In genomic region chr1:225772323-225772768, GRCh38 we compare ENCODE assay signal across 8 cellular contexts. TPM values are rescaled to one million over a fixed set of nuclear protein-coding genes. Genes with fewer than 3 reads are reported as not detected.
DNase-seq lines count a peak whose midpoint lies in the region; ATAC-seq lines count a peak whose summit lies in the region.
"Had no signal": no experiment of that assay in that cellular context is flagged by ENCODE, and none has a peak within 500 bp of the region (broad histone marks: within the 10 kb centered on the region; RNA-seq: fewer than 3 reads in every experiment).

No MANE protein-coding gene starts in this region.

- no peak overlapping the region for H3K9ac ChIP-seq in neuronal stem cell (ENCODE audit: low read depth, low read length, poor library complexity)

- peak; percentile 33 for DNase-seq in GF-D8 (lab: John Stamatoyannopoulos, UW)
- DNase-seq in NCI-H2196 treated with DMSO at 0.1 percent for 48 hours (lab: John Stamatoyannopoulos, UW; ENCODE audit: unreplicated experiment), result peak; percentile 91
- peak; percentile 69 for DNase-seq in activated CD4-positive, alpha-beta T cell treated with anti-CD3 and anti-CD28 coated beads, Interleukin-2, amount 10 ng/mL, durations not matched to agents 24 days and 14 days
- peak; percentile 87 for DNase-seq in globus pallidus (ENCODE audit: low spot score)
- DNase-seq in neuronal stem cell (ENCODE audit: low spot score), result peak; percentile 82

- peak overlapping the region; percentile 65 for H2AFZ ChIP-seq in neuronal stem cell (ENCODE audit: low read length)

- H2BK12ac ChIP-seq in neuronal stem cell (ENCODE audit: low read length), result no peak overlapping the region

- H3K4me2 ChIP-seq in neuronal stem cell (ENCODE audit: insufficient read depth, low read length, poor library complexity, severe bottlenecking), result no peak overlapping the region

- no peak overlapping the region for H3K23ac ChIP-seq in neuronal stem cell (ENCODE audit: low read depth, low read length, poor library complexity)

- no peak overlapping the region for H4K8ac ChIP-seq in neuronal stem cell (ENCODE audit: low read depth, low read length)

- H3K4me1 Mint-ChIP-seq in activated CD4-positive, alpha-beta T cell treated with anti-CD3 and anti-CD28 coated beads, Interleukin-2, amount 10 ng/mL, durations not matched to agents 24 days and 14 days, result peaks cover 2% of the 10 kb centered on the region

- no peak overlapping the region for H3K18ac ChIP-seq in neuronal stem cell (ENCODE audit: low read length)

- H2BK15ac ChIP-seq in neuronal stem cell (ENCODE audit: low read length), result no peak overlapping the region

- no peak overlapping the region for H2BK5ac ChIP-seq in neuronal stem cell (ENCODE audit: low read length)

- H2AK5ac ChIP-seq in neuronal stem cell (ENCODE audit: low read depth, low read length), result no peak overlapping the region

- no CpG with 5 or more reads among the region's 5 CpGs for WGBS in neuronal stem cell (ENCODE audit: extremely low coverage in 2 of 2, insufficient read length in 2 of 2, insufficient replicate concordance in 1 of 2), 2 donors

- no peak overlapping the region for H3K14ac ChIP-seq in neuronal stem cell (ENCODE audit: low read length)

- no peaks in the 10 kb centered on the region for H3K27me3 ChIP-seq in neuronal stem cell (ENCODE audit: control insufficient read depth in 3 of 3, insufficient read depth in 3 of 3, low read depth in 1 of 3, low read length in 3 of 3)

- H2BK120ac ChIP-seq in neuronal stem cell (ENCODE audit: low read depth, low read length), result no peak overlapping the region

- H3K79me1 ChIP-seq in neuronal stem cell (ENCODE audit: low read depth, low read length), result no peaks in the 10 kb centered on the region

- peaks cover 25 to 39% of the 10 kb centered on the region in 2 donors for H3K4me1 ChIP-seq in neuronal stem cell (ENCODE audit: control insufficient read depth in 2 of 2, insufficient read depth in 1 of 2, low read depth in 1 of 2, low read length in 2 of 2)

- H3K4me3 ChIP-seq in neuronal stem cell (ENCODE audit: low read length in 2 of 2), result no peak overlapping the region

- intact Hi-C loops in activated CD4-positive, alpha-beta T cell treated with anti-CD3 and anti-CD28 coated beads, Interleukin-2, amount 10 ng/mL, durations not matched to agents 24 days and 14 days (cut with micrococcal nuclease), result no loop called here

- no peaks in the 10 kb centered on the region for H3K27me3 Mint-ChIP-seq in activated CD4-positive, alpha-beta T cell treated with anti-CD3 and anti-CD28 coated beads, Interleukin-2, amount 10 ng/mL, durations not matched to agents 24 days and 14 days

- no peaks in the 10 kb centered on the region for H3K36me3 Mint-ChIP-seq in activated CD4-positive, alpha-beta T cell treated with anti-CD3 and anti-CD28 coated beads, Interleukin-2, amount 10 ng/mL, durations not matched to agents 24 days and 14 days (ENCODE audit: low read depth)

- ATAC-seq in HG02852 (IDR thresholded peaks at IDR 0.05; ENCODE audit: unreplicated experiment) (peak; percentile 58), GM19397 (IDR thresholded peaks at IDR 0.05; ENCODE audit: unreplicated experiment) (no peak)

- H3K4ac ChIP-seq in neuronal stem cell (ENCODE audit: low read length), result no peak overlapping the region

- no peaks in the 10 kb centered on the region for H3K36me3 ChIP-seq in neuronal stem cell (replicated peaks in 1 of 2; ENCODE audit: control insufficient read depth in 2 of 2, insufficient read depth in 2 of 2, low read length in 2 of 2)

- H3K9me3 ChIP-seq in neuronal stem cell (replicated peaks in 1 of 2; ENCODE audit: control insufficient read depth in 2 of 2, insufficient read depth in 1 of 2, low read depth in 1 of 2, low read length in 2 of 2), result no peaks in the 10 kb centered on the region

- no peak overlapping the region for H3K27ac Mint-ChIP-seq in activated CD4-positive, alpha-beta T cell treated with anti-CD3 and anti-CD28 coated beads, Interleukin-2, amount 10 ng/mL, durations not matched to agents 24 days and 14 days
- H3K27ac Mint-ChIP-seq: dendritic cell treated with granulocyte-macrophage colony-stimulating factor and Interleukin-4, amounts not matched to agents 40 ng/mL and 50 ng/mL, for 4 days had no signal

- no peak overlapping the region for H3K4me3 Mint-ChIP-seq in activated CD4-positive, alpha-beta T cell treated with anti-CD3 and anti-CD28 coated beads, Interleukin-2, amount 10 ng/mL, durations not matched to agents 24 days and 14 days
- H3K4me3 Mint-ChIP-seq: dendritic cell treated with granulocyte-macrophage colony-stimulating factor and Interleukin-4, amounts not matched to agents 40 ng/mL and 50 ng/mL, for 4 days had no signal

- H3K9me3 Mint-ChIP-seq in activated CD4-positive, alpha-beta T cell treated with anti-CD3 and anti-CD28 coated beads, Interleukin-2, amount 10 ng/mL, durations not matched to agents 24 days and 14 days, result no peaks in the 10 kb centered on the region
- H3K9me3 Mint-ChIP-seq: dendritic cell treated with granulocyte-macrophage colony-stimulating factor and Interleukin-4, amounts not matched to agents 40 ng/mL and 50 ng/mL, for 4 days had no signal

- no peak overlapping the region for H3K27ac ChIP-seq in neuronal stem cell (replicated peaks; ENCODE audit: low read length)

- no peak overlapping the region for H4K91ac ChIP-seq in neuronal stem cell (ENCODE audit: low read depth, low read length, poor library complexity)

RNA-seq across cellular contexts. Expression of gene SRP9, which starts 5.3 kb away (rescaled TPM):
- 232 and 244 TPM in 2 replicates for total RNA-seq in activated CD4-positive, alpha-beta T cell treated with anti-CD3 and anti-CD28 coated beads, Interleukin-2, amount 10 ng/mL, durations not matched to agents 24 days and 14 days
- 466 TPM for polyA plus RNA-seq in neuronal stem cell (2013, experiment 1 of 2)
- 474 TPM for polyA plus RNA-seq in neuronal stem cell (2013, experiment 2 of 2)

RNA-seq across cellular contexts. Expression of gene EPHX1, which starts 37.6 kb away (rescaled TPM):
- 1.6 and 1.8 TPM in 2 replicates for total RNA-seq in activated CD4-positive, alpha-beta T cell treated with anti-CD3 and anti-CD28 coated beads, Interleukin-2, amount 10 ng/mL, durations not matched to agents 24 days and 14 days
- polyA plus RNA-seq in neuronal stem cell (2013, experiment 1 of 2), result 9.9 TPM
- 9.9 TPM for polyA plus RNA-seq in neuronal stem cell (2013, experiment 2 of 2)

Comparison
In these comparisons a context has a peak if more than half of its experiments do, and no peak if none do; other contexts are left out.
1. DNase-seq: peak in every context shown above with its lines; median percentile 91 in NCI-H2196 treated with DMSO at 0.1 percent for 48 hours; 87 in globus pallidus; 82 in neuronal stem cell; 69 in activated CD4-positive, alpha-beta T cell treated with anti-CD3 and anti-CD28 coated beads, Interleukin-2, amount 10 ng/mL, durations not matched to agents 24 days and 14 days; 33 in GF-D8.